ENCODE assay signal across 30 cellular contexts in the genomic region with DNA sequence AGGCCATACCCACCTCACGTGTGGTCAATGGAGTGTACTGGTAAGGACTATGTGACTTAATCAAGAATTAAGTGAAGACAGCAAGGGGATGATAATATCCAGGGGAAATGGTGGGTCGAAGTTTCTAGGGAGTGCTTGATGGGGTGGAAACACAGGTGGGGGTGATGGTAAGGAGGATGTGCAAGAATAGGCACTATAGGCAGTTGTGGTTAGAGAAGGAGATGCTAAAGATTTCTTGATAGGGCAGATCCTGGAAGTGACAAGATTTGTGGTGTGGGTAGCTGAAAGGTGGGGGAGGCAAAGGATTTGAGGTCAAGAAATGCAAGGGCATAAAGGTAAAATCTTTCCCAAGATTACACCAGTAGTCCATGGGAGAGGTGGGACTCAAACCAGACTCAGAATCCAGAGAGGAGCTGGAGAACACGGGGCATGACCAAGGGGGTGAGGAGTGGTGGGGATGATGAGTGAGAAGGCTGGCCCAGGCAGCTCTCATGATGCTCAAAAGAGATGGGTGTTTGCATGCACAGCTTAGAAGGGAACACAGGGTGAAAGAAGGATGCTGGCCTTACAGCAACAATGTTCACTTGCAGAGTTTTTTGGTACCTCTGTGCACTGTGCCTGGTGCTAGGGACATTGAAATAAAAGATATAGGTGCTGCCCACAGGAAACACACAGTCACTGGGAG.
DNase-seq lines count a peak whose midpoint lies in the region; ATAC-seq and TF ChIP-seq lines count a peak whose summit lies in the region.
"Had no signal": no experiment of that assay in that cellular context is flagged by ENCODE, and none has a peak within 500 bp of the region (broad histone marks: within the 10 kb centered on the region; RNA-seq: fewer than 3 reads in every experiment).

No MANE protein-coding gene starts in this region.

- DNase-seq in left ventricle myocardium inferior: no peak
- no peak for DNase-seq in Right ventricle myocardium inferior (ENCODE audit: missing footprints)
- no peak for DNase-seq in T-helper 2 cell treated with Interferon-gamma antibody and Interleukin-4, amounts not matched to agents 5 μg/mL and 100 μg/mL, for 36 hours (ENCODE audit: low spot score)
- no peak for DNase-seq in natural killer cell
- no peak for DNase-seq in adrenal gland
- no peak for DNase-seq in globus pallidus (ENCODE audit: low spot score)
- DNase-seq: activated CD4-positive, alpha-beta T cell treated with anti-CD3 and anti-CD28 coated beads for 36 hours; activated CD8-positive, alpha-beta memory T cell treated with anti-CD3 and anti-CD28 coated beads, Interleukin-2, amount 50 U/mL, for 48 hours; caudate nucleus; dermis blood vessel endothelial cell; hippocampal formation; Karpas-422; naive thymus-derived CD8-positive, alpha-beta T cell; NCI-H187 treated with DMSO at 0.1 percent for 48 hours; NCI-H524; NK-92 treated with Interleukin-12 subunit alpha and Interleukin-12 subunit beta, amount 100 ng/mL, for 24 hours; pancreas; PC-3; retina; small intestine; stimulated activated CD4-positive, alpha-beta T cell treated with anti-CD3 and anti-CD28 coated beads, Interleukin-1b, Interleukin-23, amount 100 ng/mL, for 48 hours had no signal

- H3K36me3 ChIP-seq in left ventricle myocardium inferior (no peaks in the 10 kb centered on the region), adrenal gland (replicated peaks in 1 of 2) (no peaks in the 10 kb centered on the region)
- H3K36me3 ChIP-seq: gastroesophageal sphincter, pancreas, tibial nerve had no signal

- H3K4me3 Mint-ChIP-seq in T-helper 2 cell treated with Interferon-gamma antibody and Interleukin-4, amounts not matched to agents 5 μg/mL and 100 μg/mL, for 36 hours: peak overlapping the region; percentile 25
- H3K4me3 Mint-ChIP-seq in natural killer cell: no peak overlapping the region
- H3K4me3 Mint-ChIP-seq: activated CD4-positive, alpha-beta T cell treated with anti-CD3 and anti-CD28 coated beads for 36 hours; activated T-helper 17 cell treated with anti-CD3 and anti-CD28 coated beads, Interleukin-2, amount 50 U/mL, for 72 hours; mesothelial cell of epicardium had no signal

- peaks cover 12% of the 10 kb centered on the region for H3K27me3 ChIP-seq in left ventricle myocardium inferior (ENCODE audit: low read depth)
- H3K27me3 ChIP-seq in adrenal gland: no peaks in the 10 kb centered on the region
- H3K27me3 ChIP-seq: gastroesophageal sphincter, pancreas, tibial nerve had no signal

- TF ChIP-seq POLR2A in adrenal gland (IDR thresholded peaks at IDR 0.05): no peak

- peaks cover 24% of the 10 kb centered on the region for H3K4me1 Mint-ChIP-seq in T-helper 2 cell treated with Interferon-gamma antibody and Interleukin-4, amounts not matched to agents 5 μg/mL and 100 μg/mL, for 36 hours (ENCODE audit: low read depth)
- peaks cover 14 to 19% of the 10 kb centered on the region in 2 donors for H3K4me1 Mint-ChIP-seq in natural killer cell
- H3K4me1 Mint-ChIP-seq: mesothelial cell of epicardium had no signal

- ATAC-seq in Right ventricle myocardium inferior (no peak), natural killer cell (no peak), HG03159 (IDR thresholded peaks at IDR 0.05; ENCODE audit: unreplicated experiment) (no peak)
- ATAC-seq: activated CD4-positive, alpha-beta T cell treated with anti-CD3 and anti-CD28 coated beads for 36 hours; activated naive CD4-positive, alpha-beta T cell treated with anti-CD3 and anti-CD28 coated beads, Interleukin-2, amount 50 U/mL, for 72 hours; activated T-helper 17 cell treated with anti-CD3 and anti-CD28 coated beads, Interleukin-2, amount 50 U/mL, for 72 hours; gastroesophageal sphincter; GM12878; naive thymus-derived CD8-positive, alpha-beta T cell; PC-3; SK-N-SH treated with all-trans-retinoic acid at 6 μM for 48 hours had no signal

- peaks cover 73% of the 10 kb centered on the region for H3K27me3 Mint-ChIP-seq in T-helper 2 cell treated with Interferon-gamma antibody and Interleukin-4, amounts not matched to agents 5 μg/mL and 100 μg/mL, for 36 hours (ENCODE audit: low read depth)
- peaks cover 0 to 10% of the 10 kb centered on the region in 2 donors for H3K27me3 Mint-ChIP-seq in natural killer cell (ENCODE audit: low read depth in 2 of 2)
- H3K27me3 Mint-ChIP-seq: naive thymus-derived CD8-positive, alpha-beta T cell had no signal

- no peaks in the 10 kb centered on the region for H3K4me1 ChIP-seq in left ventricle myocardium inferior
- no peaks in the 10 kb centered on the region for H3K4me1 ChIP-seq in adrenal gland (replicated peaks in 1 of 2)
- H3K4me1 ChIP-seq: gastroesophageal sphincter, pancreas had no signal

- H3K9me3 ChIP-seq in left ventricle myocardium inferior (replicated peaks) (no peaks in the 10 kb centered on the region), adrenal gland (replicated peaks in 1 of 3) (no peaks in the 10 kb centered on the region)
- H3K9me3 ChIP-seq: gastroesophageal sphincter, pancreas, tibial nerve had no signal

- TF ChIP-seq CTCF in left ventricle myocardium inferior (IDR thresholded peaks at IDR 0.05; ENCODE audit: borderline replicate concordance) (no peak), natural killer cell (IDR thresholded peaks at IDR 0.05) (no peak), adrenal gland (IDR thresholded peaks at IDR 0.05) (no peak)

- H3K4me3 ChIP-seq in left ventricle myocardium inferior (no peak overlapping the region), adrenal gland (no peak overlapping the region)
- H3K4me3 ChIP-seq: gastroesophageal sphincter, GM12878, pancreas, tibial nerve had no signal

- no peaks in the 10 kb centered on the region for H3K9me3 Mint-ChIP-seq in T-helper 2 cell treated with Interferon-gamma antibody and Interleukin-4, amounts not matched to agents 5 μg/mL and 100 μg/mL, for 36 hours
- no peaks in the 10 kb centered on the region for H3K9me3 Mint-ChIP-seq in natural killer cell
- H3K9me3 Mint-ChIP-seq: activated naive CD4-positive, alpha-beta T cell treated with anti-CD3 and anti-CD28 coated beads, Interleukin-2, amount 50 U/mL, for 72 hours; activated T-helper 17 cell treated with anti-CD3 and anti-CD28 coated beads, Interleukin-2, amount 50 U/mL, for 72 hours; mesothelial cell of epicardium; naive thymus-derived CD8-positive, alpha-beta T cell had no signal

- peak overlapping the region; percentile 27 for H3K27ac ChIP-seq in left ventricle myocardium inferior (replicated peaks)
- peak overlapping the region in 2 of 5 donors; percentile 30 to 61 for H3K27ac ChIP-seq in adrenal gland
- H3K27ac ChIP-seq: C4-2B, gastroesophageal sphincter, pancreas, tibial nerve had no signal

- H3K36me3 Mint-ChIP-seq in T-helper 2 cell treated with Interferon-gamma antibody and Interleukin-4, amounts not matched to agents 5 μg/mL and 100 μg/mL, for 36 hours (ENCODE audit: low read depth): peaks cover 3% of the 10 kb centered on the region
- no peaks in the 10 kb centered on the region for H3K36me3 Mint-ChIP-seq in natural killer cell
- H3K36me3 Mint-ChIP-seq: activated naive CD4-positive, alpha-beta T cell treated with anti-CD3 and anti-CD28 coated beads, Interleukin-2, amount 50 U/mL, for 72 hours; mesothelial cell of epicardium; naive thymus-derived CD8-positive, alpha-beta T cell had no signal

- no peak overlapping the region for H3K27ac Mint-ChIP-seq in T-helper 2 cell treated with Interferon-gamma antibody and Interleukin-4, amounts not matched to agents 5 μg/mL and 100 μg/mL, for 36 hours
- peak overlapping the region; percentile 0 to 8 for H3K27ac Mint-ChIP-seq in natural killer cell
- H3K27ac Mint-ChIP-seq: activated CD4-positive, alpha-beta T cell treated with anti-CD3 and anti-CD28 coated beads for 36 hours; activated naive CD4-positive, alpha-beta T cell treated with anti-CD3 and anti-CD28 coated beads, Interleukin-2, amount 50 U/mL, for 72 hours; activated T-helper 17 cell treated with anti-CD3 and anti-CD28 coated beads, Interleukin-2, amount 50 U/mL, for 72 hours; mesothelial cell of epicardium had no signal

- intact Hi-C loops in left ventricle myocardium inferior (cut with micrococcal nuclease) (no loop called here), Right ventricle myocardium inferior (cut with DNase I) (no loop called here), natural killer cell (cut with micrococcal nuclease) (no loop called here), adrenal gland (cut with DNase I) (no loop called here)

- 49 to 82% (median 63%) methylated on average over 3 of the region's 3 CpGs for WGBS in adrenal gland, 4 donors
